14 cellular contexts compared by ENCODE assay signal in the genomic region with DNA sequence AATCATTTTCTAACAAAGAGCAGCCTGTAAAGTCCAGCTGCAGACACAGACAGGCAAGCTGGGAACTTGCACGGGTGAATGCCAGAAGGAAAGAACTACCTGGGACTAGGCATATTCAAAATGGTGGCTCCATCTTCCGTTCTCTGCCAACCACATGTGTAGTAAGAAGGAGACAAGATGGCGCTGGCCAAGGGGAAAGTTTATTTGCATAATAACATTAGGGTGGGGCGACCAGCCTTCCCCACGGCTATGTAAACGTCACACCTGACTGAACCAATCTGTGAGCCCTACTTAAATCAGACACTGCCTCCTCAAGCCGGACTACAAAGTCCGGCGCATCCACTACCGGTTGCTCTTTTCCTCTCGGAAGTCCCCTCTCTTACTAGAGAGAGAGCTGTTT.
A peak's percentile ranks its signal among the peaks of the same experiment; 100 is the strongest.
DNase-seq lines count a peak whose midpoint lies in the region; ATAC-seq, FAIRE-seq and TF ChIP-seq lines count a peak whose summit lies in the region.
"Had no signal": no experiment of that assay in that cellular context is flagged by ENCODE, and none has a peak within 500 bp of the region (broad histone marks: within the 10 kb centered on the region; RNA-seq: fewer than 3 reads in every experiment).

No MANE protein-coding gene starts in this region.

- in situ Hi-C loops in K562 (cut with MboI): no loop called here

- no peak overlapping the region for H3K27ac ChIP-seq in K562 (ENCODE audit: extremely low read depth, low read depth, low read length)
- H3K27ac ChIP-seq: A549 had no signal

- H3K79me2 ChIP-seq in K562 (ENCODE audit: control insufficient read depth, insufficient read depth, low read length): no peaks in the 10 kb centered on the region

- 72% methylated on average over 11 of the region's 11 CpGs for WGBS in K562 (ENCODE audit: insufficient coverage, low coverage, missing lambda C conversion rate)

- H3K9me1 ChIP-seq in K562 (ENCODE audit: control insufficient read depth, insufficient read depth, low read length): no peaks in the 10 kb centered on the region

- no peaks in the 10 kb centered on the region for H3K9me3 Mint-ChIP-seq in nephron progenitor cell
- H3K9me3 Mint-ChIP-seq: CD8-positive, alpha-beta T cell had no signal

- peaks cover 6% of the 10 kb centered on the region; the same call in 1 of the 2 replicates for H3K4me1 ChIP-seq in BE2C
- no peaks in the 10 kb centered on the region for H3K4me1 ChIP-seq in K562 (replicated peaks in 1 of 2; ENCODE audit: control insufficient read depth in 2 of 2, insufficient read depth in 2 of 2, low read length in 2 of 2)
- H3K4me1 ChIP-seq: A549 had no signal

- ATAC-seq in K562: peak; percentile 65
- ATAC-seq in GM21825 (IDR thresholded peaks at IDR 0.05; ENCODE audit: unreplicated experiment): no peak
- ATAC-seq: A549; CD8-positive, alpha-beta T cell; HCT116 had no signal

- H3K36me3 ChIP-seq in BE2C (no peaks in the 10 kb centered on the region), K562 (ENCODE audit: control insufficient read depth, insufficient read depth, low read length) (no peaks in the 10 kb centered on the region)

- H3K27me3 ChIP-seq in BE2C (no peaks in the 10 kb centered on the region), K562 (ENCODE audit: control insufficient read depth in 2 of 2, insufficient read depth in 2 of 2, low read length in 2 of 2) (no peaks in the 10 kb centered on the region)

- no peak for TF ChIP-seq RAD21 in K562 (CRISPR knock-in tag; conservative IDR thresholded peaks at IDR 0.05 in 1 of 2, IDR thresholded peaks at IDR 0.05 in 1 of 2)

- peak overlapping the region; percentile 69 for H3K4me3 ChIP-seq in BE2C (ENCODE audit: low read depth, low read length)
- no peak overlapping the region for H3K4me3 ChIP-seq in K562
- H3K4me3 ChIP-seq: A549 had no signal

- no peak for TF ChIP-seq CTCF in BE2C (IDR thresholded peaks at IDR 0.05; ENCODE audit: low read depth, low read length)
- TF ChIP-seq CTCF in K562 (IDR thresholded peaks at IDR 0.05 in 2 of 3, conservative IDR thresholded peaks at IDR 0.05 in 1 of 3; ENCODE audit: insufficient read depth in 2 of 3, low read depth in 1 of 3, low read length in 3 of 3): no peak
- no peak for TF ChIP-seq CTCF in nephron progenitor cell (IDR thresholded peaks at IDR 0.05)

- CTCF ChIA-PET in K562 (lab: Yijun Ruan, JAX; ENCODE audit: low intra/inter-chr PET ratio): no interaction called here

- H3K4me1 Mint-ChIP-seq in nephron progenitor cell: peaks cover 31% of the 10 kb centered on the region

- no peak overlapping the region for H3K4me2 ChIP-seq in K562 (ENCODE audit: insufficient read depth, low read length)
- H3K4me2 ChIP-seq: A549 had no signal

- intact Hi-C loops in K562 (cut with micrococcal nuclease): no loop called here

- POLR2A ChIA-PET in K562 (lab: Yijun Ruan, JAX): interaction anchor here (1.0 to 1.9 kb wide), 3 partner anchors 9 to 15 kb away, joined by 3 to 6 read pairs (median 4); no protein-coding TSS in a partner anchor

- peak; percentile 87 for DNase-seq in BE2C
- DNase-seq in DMS153 treated with DMSO at 0.1 percent for 48 hours (lab: John Stamatoyannopoulos, UW; ENCODE audit: unreplicated experiment): peak; percentile 57
- peak in 1 of 4 experiments; percentile 9 for DNase-seq in K562 (ENCODE audit: extremely low read depth in 1 of 4, low spot score in 3 of 4)
- no peak for DNase-seq in nephron progenitor cell
- DNase-seq in cerebellar nuclear complex (lab: John Stamatoyannopoulos, UW): no peak
- DNase-seq in HCEC 1CT: no peak
- DNase-seq: CD8-positive, alpha-beta T cell; COR-L47; KBM-7 had no signal

- H4K20me1 ChIP-seq in K562 (replicated peaks; ENCODE audit: control insufficient read depth, insufficient read depth, low read length): no peaks in the 10 kb centered on the region

- H3K36me3 Mint-ChIP-seq in nephron progenitor cell (ENCODE audit: low read depth): peaks cover 6% of the 10 kb centered on the region
- H3K36me3 Mint-ChIP-seq: CD8-positive, alpha-beta T cell had no signal

- H3K4me3 Mint-ChIP-seq in nephron progenitor cell: no peak overlapping the region
- H3K4me3 Mint-ChIP-seq: CD14-positive monocyte; CD8-positive, alpha-beta T cell had no signal

- H3K9ac ChIP-seq in K562 (ENCODE audit: insufficient read depth in 1 of 2, low read depth in 2 of 2, low read length in 2 of 2): no peak overlapping the region

- no peaks in the 10 kb centered on the region for H3K27me3 Mint-ChIP-seq in nephron progenitor cell (ENCODE audit: low read depth, poor library complexity)

- TF ChIP-seq POLR2A in K562 (conservative IDR thresholded peaks at IDR 0.05): no peak

- no peak for FAIRE-seq in K562 (lab: Jason Lieb, UNC)
- FAIRE-seq: A549, GM12891 had no signal

- peak overlapping the region; percentile 7 for H3K27ac Mint-ChIP-seq in nephron progenitor cell
- H3K27ac Mint-ChIP-seq: CD8-positive, alpha-beta T cell had no signal

- BruUV-seq in K562 (replicated peaks; lab: Mats Ljungman, UMichigan): no TSS peak

- H2AFZ ChIP-seq in K562 (ENCODE audit: low read depth, low read length): 0 out of 2 replicates have a peak overlapping the region, but pooled peaks have one; percentile 8

- H3K9me3 ChIP-seq in BE2C: no peaks in the 10 kb centered on the region
- H3K9me3 ChIP-seq in K562 (replicated peaks; ENCODE audit: control insufficient read depth, insufficient read depth, low read depth, low read length): no peaks in the 10 kb centered on the region
- H3K9me3 ChIP-seq: A549 had no signal

- TF ChIP-seq EP300 in K562 (IDR thresholded peaks at IDR 0.05; ENCODE audit: low read length): no peak

TF ChIP-seq in K562, 482 proteins besides CTCF, POLR2A, EP300 and RAD21:
- TF ChIP-seq, protein P1, sequence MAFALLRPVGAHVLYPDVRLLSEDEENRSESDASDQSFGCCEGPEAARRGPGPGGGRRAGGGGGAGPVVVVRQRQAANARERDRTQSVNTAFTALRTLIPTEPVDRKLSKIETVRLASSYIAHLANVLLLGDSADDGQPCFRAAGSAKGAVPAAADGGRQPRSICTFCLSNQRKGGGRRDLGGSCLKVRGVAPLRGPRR (CRISPR knock-in tag; IDR thresholded peaks at IDR 0.05): no peak
- TF ChIP-seq YY1 (IDR thresholded peaks at IDR 0.05; ENCODE audit: borderline replicate concordance in 1 of 3, control insufficient read depth in 1 of 3, extremely low read depth in 1 of 3, insufficient read depth in 3 of 3, insufficient read length in 1 of 3, insufficient replicate concordance in 2 of 3, low read depth in 1 of 3, low read length in 2 of 3): peak in 2 of 3 experiments; percentile 16 to 77

Comparison
In these comparisons a context has a peak if more than half of its experiments do, and no peak if none do; other contexts are left out.
1. DNase-seq: peak in BE2C (single experiment) and DMS153 treated with DMSO at 0.1 percent for 48 hours (single experiment); none in nephron progenitor cell (single experiment), cerebellar nuclear complex (0 of 2) and HCEC 1CT (single experiment).